ENCODE assay signal across 18 cellular contexts in the genomic region with DNA sequence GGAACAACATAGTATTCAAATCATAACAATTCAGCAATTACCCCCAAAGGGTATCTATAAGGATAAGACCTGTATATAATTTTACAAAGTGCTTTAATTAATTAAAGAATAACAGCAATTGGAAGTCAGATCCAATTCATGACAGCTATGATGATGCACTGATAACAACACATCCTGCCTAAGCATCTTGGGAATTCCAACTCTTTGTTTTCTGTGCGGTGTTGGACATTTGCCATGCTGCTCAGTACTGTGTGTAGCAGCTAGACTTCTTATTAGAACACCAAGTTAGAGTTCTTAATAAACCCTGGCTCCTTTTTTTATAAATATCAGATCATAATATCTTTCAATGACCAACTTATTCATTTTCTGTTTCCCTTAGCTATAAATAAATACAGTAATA.
A peak's percentile ranks its signal among the peaks of the same experiment; 100 is the strongest.
DNase-seq lines count a peak whose midpoint lies in the region; TF ChIP-seq lines count a peak whose summit lies in the region.
"Had no signal": no experiment of that assay in that cellular context is flagged by ENCODE, and none has a peak within 500 bp of the region (broad histone marks: within the 10 kb centered on the region; RNA-seq: fewer than 3 reads in every experiment).

No MANE protein-coding gene starts in this region.

- no peak overlapping the region for H3K4me3 Mint-ChIP-seq in Calu3 (ENCODE audit: low read depth, unreplicated experiment)
- H3K4me3 Mint-ChIP-seq: activated CD4-positive, alpha-beta T cell treated with anti-CD3 and anti-CD28 coated beads, Interleukin-2, amount 10 ng/mL, durations not matched to agents 24 days and 14 days; activated naive CD8-positive, alpha-beta T cell treated with anti-CD3 and anti-CD28 coated beads, Interleukin-2, amount 50 U/mL, for 24 hours; B cell; natural killer cell had no signal

- CTCF ChIA-PET in Calu3 (lab: Charles Lee): no interaction called here

- peaks cover 22% of the 10 kb centered on the region for H3K4me1 Mint-ChIP-seq in Calu3 (ENCODE audit: low read depth, unreplicated experiment)

- H3K27me3 ChIP-seq in vagina: no peaks in the 10 kb centered on the region
- H3K27me3 ChIP-seq: colonic mucosa, esophagus muscularis mucosa had no signal

- H3K4me3 ChIP-seq in epithelial cell of esophagus (ENCODE audit: low read length): no peak overlapping the region
- no peak overlapping the region for H3K4me3 ChIP-seq in vagina
- H3K4me3 ChIP-seq: colonic mucosa, esophagus muscularis mucosa, lower lobe of right lung had no signal

- no peaks in the 10 kb centered on the region for H3K36me3 Mint-ChIP-seq in Calu3 (ENCODE audit: insufficient read depth, unreplicated experiment)
- H3K36me3 Mint-ChIP-seq: natural killer cell had no signal

- TF ChIP-seq CTCF in epithelial cell of esophagus (IDR thresholded peaks at IDR 0.05; ENCODE audit: insufficient read depth, low read depth, low read length, missing control alignments) (no peak), Calu3 (IDR thresholded peaks at IDR 0.05; ENCODE audit: unreplicated experiment) (no peak), vagina (IDR thresholded peaks at IDR 0.05) (no peak)

- H3K36me3 ChIP-seq in vagina: no peaks in the 10 kb centered on the region
- H3K36me3 ChIP-seq: colonic mucosa, esophagus muscularis mucosa, lower lobe of right lung had no signal

- H3K27ac ChIP-seq in vagina: no peak overlapping the region
- H3K27ac ChIP-seq: colonic mucosa, esophagus muscularis mucosa, lower lobe of right lung had no signal

- H3K27ac Mint-ChIP-seq in Calu3 (ENCODE audit: unreplicated experiment): no peak overlapping the region
- H3K27ac Mint-ChIP-seq: activated CD4-positive, alpha-beta T cell treated with anti-CD3 and anti-CD28 coated beads, Interleukin-2, amount 10 ng/mL, durations not matched to agents 24 days and 14 days; activated naive CD8-positive, alpha-beta T cell treated with anti-CD3 and anti-CD28 coated beads, Interleukin-2, amount 50 U/mL, for 24 hours; B cell had no signal

- intact Hi-C loops in Calu3 (cut with micrococcal nuclease; ENCODE audit: unreplicated experiment): no loop called here
- intact Hi-C loops in vagina (cut with DNase I): no loop called here

- TF ChIP-seq POLR2A in vagina (IDR thresholded peaks at IDR 0.05): no peak

- BruUV-seq in Calu3 (replicated peaks; lab: Mats Ljungman, UMichigan): no TSS peak

- peaks cover 9% of the 10 kb centered on the region for H3K4me1 ChIP-seq in vagina
- H3K4me1 ChIP-seq: colonic mucosa, esophagus muscularis mucosa had no signal

- no peaks in the 10 kb centered on the region for H3K9me3 Mint-ChIP-seq in Calu3 (ENCODE audit: low read depth, unreplicated experiment)
- H3K9me3 Mint-ChIP-seq: activated CD4-positive, alpha-beta T cell treated with anti-CD3 and anti-CD28 coated beads, Interleukin-2, amount 10 ng/mL, durations not matched to agents 24 days and 14 days; activated naive CD8-positive, alpha-beta T cell treated with anti-CD3 and anti-CD28 coated beads, Interleukin-2, amount 50 U/mL, for 24 hours; natural killer cell had no signal

- H3K27me3 Mint-ChIP-seq in Calu3 (ENCODE audit: unreplicated experiment): no peaks in the 10 kb centered on the region

- H3K9me3 ChIP-seq in vagina: no peaks in the 10 kb centered on the region
- H3K9me3 ChIP-seq: colonic mucosa, esophagus muscularis mucosa, lower lobe of right lung had no signal

- peak; percentile 81 for DNase-seq in Daoy (ENCODE audit: low read depth)
- peak; percentile 52 for DNase-seq in epithelial cell of esophagus (ENCODE audit: low read depth)
- peak; percentile 37 to 94 for DNase-seq in lung microvascular endothelial cell (ENCODE audit: low read depth in 2 of 2)
- no peak for DNase-seq in Calu3
- DNase-seq in AML-193 (lab: John Stamatoyannopoulos, UW): no peak
- DNase-seq in vagina (ENCODE audit: extremely low spot score in 2 of 2): no peak
- no peak for DNase-seq in ecto neural progenitor cell (ENCODE audit: low spot score)
- DNase-seq: activated CD4-positive, alpha-beta T cell treated with anti-CD3 and anti-CD28 coated beads, Interleukin-2, amount 10 ng/mL, durations not matched to agents 24 days and 14 days; activated naive CD8-positive, alpha-beta T cell treated with anti-CD3 and anti-CD28 coated beads, Interleukin-2, amount 50 U/mL, for 24 hours; activated T-cell treated with anti-CD3 and anti-CD28 coated beads, Interleukin-2, amount 50 U/mL, for 1 hour; colonic mucosa; lower lobe of right lung; natural killer cell; NCI-H1694; NCI-H446 treated with DMSO at 0.1 percent for 48 hours had no signal

TF ChIP-seq in PFSK-1, 5 proteins besides CTCF, POLR2A, EP300 and RAD21:
- TF ChIP-seq POLR2AphosphoS5 (IDR thresholded peaks at IDR 0.05; ENCODE audit: low read depth, low read length) (peak; percentile 44; the same call in 1 of the 2 replicates), FOXP2 (optimal IDR thresholded peaks at IDR 0.05; ENCODE audit: borderline replicate concordance, extremely low read depth, extremely low read length, insufficient read depth) (peak; percentile 25), SIN3A (IDR thresholded peaks at IDR 0.05; ENCODE audit: borderline replicate concordance, insufficient read depth, low read length) (no peak), TAF1 (IDR thresholded peaks at IDR 0.05; ENCODE audit: borderline replicate concordance, insufficient read depth, low read length) (peak; percentile 40; the same call in 1 of the 2 replicates)
- TF ChIP-seq, protein P1, sequence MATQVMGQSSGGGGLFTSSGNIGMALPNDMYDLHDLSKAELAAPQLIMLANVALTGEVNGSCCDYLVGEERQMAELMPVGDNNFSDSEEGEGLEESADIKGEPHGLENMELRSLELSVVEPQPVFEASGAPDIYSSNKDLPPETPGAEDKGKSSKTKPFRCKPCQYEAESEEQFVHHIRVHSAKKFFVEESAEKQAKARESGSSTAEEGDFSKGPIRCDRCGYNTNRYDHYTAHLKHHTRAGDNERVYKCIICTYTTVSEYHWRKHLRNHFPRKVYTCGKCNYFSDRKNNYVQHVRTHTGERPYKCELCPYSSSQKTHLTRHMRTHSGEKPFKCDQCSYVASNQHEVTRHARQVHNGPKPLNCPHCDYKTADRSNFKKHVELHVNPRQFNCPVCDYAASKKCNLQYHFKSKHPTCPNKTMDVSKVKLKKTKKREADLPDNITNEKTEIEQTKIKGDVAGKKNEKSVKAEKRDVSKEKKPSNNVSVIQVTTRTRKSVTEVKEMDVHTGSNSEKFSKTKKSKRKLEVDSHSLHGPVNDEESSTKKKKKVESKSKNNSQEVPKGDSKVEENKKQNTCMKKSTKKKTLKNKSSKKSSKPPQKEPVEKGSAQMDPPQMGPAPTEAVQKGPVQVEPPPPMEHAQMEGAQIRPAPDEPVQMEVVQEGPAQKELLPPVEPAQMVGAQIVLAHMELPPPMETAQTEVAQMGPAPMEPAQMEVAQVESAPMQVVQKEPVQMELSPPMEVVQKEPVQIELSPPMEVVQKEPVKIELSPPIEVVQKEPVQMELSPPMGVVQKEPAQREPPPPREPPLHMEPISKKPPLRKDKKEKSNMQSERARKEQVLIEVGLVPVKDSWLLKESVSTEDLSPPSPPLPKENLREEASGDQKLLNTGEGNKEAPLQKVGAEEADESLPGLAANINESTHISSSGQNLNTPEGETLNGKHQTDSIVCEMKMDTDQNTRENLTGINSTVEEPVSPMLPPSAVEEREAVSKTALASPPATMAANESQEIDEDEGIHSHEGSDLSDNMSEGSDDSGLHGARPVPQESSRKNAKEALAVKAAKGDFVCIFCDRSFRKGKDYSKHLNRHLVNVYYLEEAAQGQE (IDR thresholded peaks at IDR 0.05; ENCODE audit: insufficient read depth in 1 of 2, low read depth in 2 of 2, low read length in 2 of 2): no peak; a peak in 1 of 4 replicates

Comparison
In these comparisons a context has a peak if more than half of its experiments do, and no peak if none do; other contexts are left out.
1. DNase-seq: peak in Daoy (single experiment), epithelial cell of esophagus (single experiment) and lung microvascular endothelial cell (2 of 2); none in Calu3 (single experiment), AML-193 (0 of 2), vagina (0 of 2) and ecto neural progenitor cell (single experiment).